In the genomic region with DNA sequence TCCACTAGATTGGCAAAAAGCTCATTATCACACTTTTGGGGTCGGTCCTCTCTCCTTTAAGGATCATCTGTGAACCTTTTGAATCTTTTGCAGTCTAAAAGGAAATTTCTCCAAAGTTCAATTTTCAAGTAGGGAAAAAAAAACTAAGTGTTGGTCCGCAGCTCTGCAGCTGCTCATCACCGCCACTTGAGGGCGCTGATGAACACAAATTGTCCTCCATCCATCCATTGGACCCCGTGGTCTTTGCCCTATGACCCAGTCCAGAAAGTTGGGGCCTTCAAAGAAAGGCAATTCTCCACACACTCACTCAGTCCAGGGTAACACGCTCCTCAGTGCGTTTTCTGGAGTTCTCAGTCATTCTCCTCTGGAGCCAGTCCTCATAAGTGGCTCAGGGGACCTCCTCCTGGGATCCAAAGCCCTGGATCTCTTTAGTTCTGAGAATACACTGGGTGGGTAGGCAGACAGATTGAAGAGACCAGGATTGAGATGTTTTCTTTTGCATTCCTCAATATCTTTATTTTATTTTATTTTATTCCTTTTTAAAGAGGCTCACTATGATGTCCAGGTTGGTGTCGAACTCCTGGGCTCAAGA, we compare ENCODE assay signal across 10 cellular contexts.
DNase-seq lines count a peak whose midpoint lies in the region; ATAC-seq and TF ChIP-seq lines count a peak whose summit lies in the region.
"Had no signal": no experiment of that assay in that cellular context is flagged by ENCODE, and none has a peak within 500 bp of the region (broad histone marks: within the 10 kb centered on the region; RNA-seq: fewer than 3 reads in every experiment).

No MANE protein-coding gene starts in this region.

- in situ Hi-C loops in GM13977 (cut with MboI; ENCODE audit: low pct_unique_long_range_greater_than_20kb, low sequenced_read_pairs, unreplicated experiment) = no loop called here

- H3K4me3 Mint-ChIP-seq in immature natural killer cell = no peak overlapping the region

- peaks cover 0 to 5% of the 10 kb centered on the region in 2 donors for H3K4me1 Mint-ChIP-seq in immature natural killer cell

- DNase-seq in AG09319 (ENCODE audit: extremely low read depth, low read depth) (no peak), GM13977 (ENCODE audit: low spot score) (peak; percentile 74), SW480 (ENCODE audit: low spot score) (peak; percentile 9), immature natural killer cell (peak in 2 of 3 donors; percentile 25 to 27), NCI-H2171 (lab: John Stamatoyannopoulos, UW) (no peak), psoas muscle (no peak)
- DNase-seq: activated naive CD4-positive, alpha-beta T cell; NCI-H1436 treated with DMSO at 0.1 percent for 48 hours had no signal

- H3K4me1 ChIP-seq in psoas muscle = no peaks in the 10 kb centered on the region

- H3K27ac Mint-ChIP-seq in immature natural killer cell = no peak overlapping the region

- intact Hi-C loops in psoas muscle (cut with DNase I) = no loop called here

- H3K36me3 ChIP-seq in psoas muscle (ENCODE audit: insufficient read depth in 1 of 2, low read depth in 1 of 2) = no peaks in the 10 kb centered on the region

- no peaks in the 10 kb centered on the region for H3K9me3 ChIP-seq in psoas muscle

- peaks cover 0 to 2% (median 0%) of the 10 kb centered on the region in 3 donors for H3K27me3 Mint-ChIP-seq in immature natural killer cell (ENCODE audit: low read depth in 3 of 3)

- H3K36me3 Mint-ChIP-seq in immature natural killer cell = no peaks in the 10 kb centered on the region

- WGBS in psoas muscle, 3 donors = 37 to 41% (median 37%) methylated on average over 8 of the region's 8 CpGs

- H3K9me3 Mint-ChIP-seq in immature natural killer cell = peaks cover 0 to 2% (median 0%) of the 10 kb centered on the region in 6 donors

- no peak overlapping the region for H3K4me3 ChIP-seq in psoas muscle

- ATAC-seq in GM19463 (IDR thresholded peaks at IDR 0.05; ENCODE audit: unreplicated experiment) (no peak), HG03342 (IDR thresholded peaks at IDR 0.05; ENCODE audit: unreplicated experiment) (no peak), psoas muscle (no peak)

- no peak overlapping the region for H3K27ac ChIP-seq in psoas muscle

- no peaks in the 10 kb centered on the region for H3K27me3 ChIP-seq in psoas muscle (ENCODE audit: insufficient read depth in 3 of 3, low read length in 2 of 3)

- TF ChIP-seq CTCF in AG09319 (IDR thresholded peaks at IDR 0.05; ENCODE audit: low read depth, low read length) = peak; percentile 30
- peak; percentile 87 for TF ChIP-seq CTCF in GM13977 (IDR thresholded peaks at IDR 0.05; ENCODE audit: extremely low read depth, insufficient read depth, missing control alignments)
- TF ChIP-seq CTCF in psoas muscle (IDR thresholded peaks at IDR 0.05) = no peak

Comparison
In these comparisons a context has a peak if more than half of its experiments do, and no peak if none do; other contexts are left out.
1. DNase-seq: peak in GM13977 (single experiment), SW480 (single experiment) and immature natural killer cell (2 of 3); none in AG09319 (single experiment), NCI-H2171 (single experiment) and psoas muscle (0 of 2).